In the genomic region with DNA sequence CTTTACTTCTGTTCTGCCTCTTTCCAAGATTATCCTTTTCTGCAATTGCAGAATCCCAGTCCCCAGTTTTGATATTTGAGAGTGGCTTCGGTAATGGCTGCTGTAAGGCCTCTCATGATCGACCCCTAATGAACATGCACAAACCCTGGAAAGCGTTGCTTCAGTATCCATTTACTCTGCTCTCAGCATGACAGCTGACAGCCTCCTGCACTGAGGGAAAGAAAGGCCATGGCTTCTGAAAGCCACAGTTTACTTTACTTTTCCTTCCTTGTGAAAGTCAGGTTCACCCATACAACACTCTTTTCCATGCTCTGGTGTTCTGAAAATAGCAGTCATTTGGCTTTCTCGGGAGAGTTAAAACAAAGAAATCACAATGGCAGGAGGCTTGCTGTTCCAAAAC, we compare ENCODE assay signal across 19 cellular contexts.
DNase-seq lines count a peak whose midpoint lies in the region; ATAC-seq and TF ChIP-seq lines count a peak whose summit lies in the region.
"Had no signal": no experiment of that assay in that cellular context is flagged by ENCODE, and none has a peak within 500 bp of the region (broad histone marks: within the 10 kb centered on the region; RNA-seq: fewer than 3 reads in every experiment).

No MANE protein-coding gene starts in this region.

- H4K20me1 ChIP-seq in neural progenitor cell (ENCODE audit: low read depth) = no peaks in the 10 kb centered on the region

- H2AFZ ChIP-seq in neural progenitor cell (replicated peaks) = no peak overlapping the region

- H3K36me3 Mint-ChIP-seq in glutamatergic neuron (ENCODE audit: unreplicated experiment) = no peaks in the 10 kb centered on the region
- H3K36me3 Mint-ChIP-seq in neural progenitor cell = no peaks in the 10 kb centered on the region

- H3K27me3 ChIP-seq in neural progenitor cell = no peaks in the 10 kb centered on the region

- peaks cover 22% of the 10 kb centered on the region for H3K4me1 ChIP-seq in neural progenitor cell
- H3K4me1 ChIP-seq: SJSA1 had no signal

- H3K9me3 Mint-ChIP-seq in glutamatergic neuron (ENCODE audit: unreplicated experiment) = no peaks in the 10 kb centered on the region
- peaks cover 3% of the 10 kb centered on the region for H3K9me3 Mint-ChIP-seq in neural progenitor cell

- no peaks in the 10 kb centered on the region for H3K79me2 ChIP-seq in neural progenitor cell (ENCODE audit: low read depth)

- ATAC-seq in GM18907 (IDR thresholded peaks at IDR 0.05; ENCODE audit: unreplicated experiment) = no peak
- ATAC-seq: HepG2 had no signal

- TF ChIP-seq CTCF in glutamatergic neuron (IDR thresholded peaks at IDR 0.05; ENCODE audit: partially characterized antibody, unreplicated experiment) = no peak
- no peak for TF ChIP-seq CTCF in neural progenitor cell (IDR thresholded peaks at IDR 0.05)

- no peaks in the 10 kb centered on the region for H3K36me3 ChIP-seq in neural progenitor cell
- H3K36me3 ChIP-seq: SJSA1 had no signal

- H3K4me3 ChIP-seq in neural progenitor cell = no peak overlapping the region
- H3K4me3 ChIP-seq: SJSA1 had no signal

- H3K4me2 ChIP-seq in neural progenitor cell = peak overlapping the region; percentile 62

- H3K27ac Mint-ChIP-seq in glutamatergic neuron (ENCODE audit: unreplicated experiment) (peak overlapping the region; percentile 92), neural progenitor cell (peak overlapping the region; percentile 94)

- H3K4me1 Mint-ChIP-seq in glutamatergic neuron (ENCODE audit: low read depth, unreplicated experiment) (peaks cover 11% of the 10 kb centered on the region), neural progenitor cell (peaks cover 25% of the 10 kb centered on the region)

- H3K9ac ChIP-seq in neural progenitor cell = no peak overlapping the region

- no peaks in the 10 kb centered on the region for H3K9me3 ChIP-seq in neural progenitor cell (ENCODE audit: low read depth)
- H3K9me3 ChIP-seq: SJSA1 had no signal

- peak overlapping the region; percentile 43 for H3K4me3 Mint-ChIP-seq in glutamatergic neuron (ENCODE audit: unreplicated experiment)
- H3K4me3 Mint-ChIP-seq in neural progenitor cell = peak overlapping the region; percentile 17

- no peaks in the 10 kb centered on the region for H3K27me3 Mint-ChIP-seq in glutamatergic neuron (ENCODE audit: unreplicated experiment)
- H3K27me3 Mint-ChIP-seq in neural progenitor cell (ENCODE audit: insufficient read depth, low read depth) = no peaks in the 10 kb centered on the region

- H3K27ac ChIP-seq in neural progenitor cell = no peak overlapping the region
- H3K27ac ChIP-seq: SJSA1 had no signal

- DNase-seq in NCI-H1092 (lab: John Stamatoyannopoulos, UW) (peak; percentile 66), NCI-H2107 treated with DMSO at 0.1 percent for 48 hours (lab: John Stamatoyannopoulos, UW; ENCODE audit: unreplicated experiment) (peak; percentile 31), glutamatergic neuron (no peak), neural progenitor cell (ENCODE audit: low spot score) (peak; percentile 10), NCI-H1694 treated with DMSO at 0.1 percent for 48 hours (lab: John Stamatoyannopoulos, UW) (no peak), NCI-H2029 (lab: John Stamatoyannopoulos, UW) (no peak)
- DNase-seq in activated naive CD4-positive, alpha-beta T cell treated with Interleukin-2 at 50 U/mL for 16 hours = no peak
- DNase-seq: Calu3, H7, Kasumi-1, NCI-H1694, NCI-H2081 treated with DMSO at 0.1 percent for 48 hours, NCI-H2227 treated with DMSO at 0.1 percent for 48 hours, NCI-H526 treated with DMSO at 0.1 percent for 48 hours, Right ventricle myocardium superior, RPMI8226 had no signal

- H3F3A ChIP-seq in neural progenitor cell (ENCODE audit: low read depth) = peaks cover 9% of the 10 kb centered on the region

Comparison
In these comparisons a context has a peak if more than half of its experiments do, and no peak if none do; other contexts are left out.
1. DNase-seq: peak in NCI-H1092 (single experiment), NCI-H2107 treated with DMSO at 0.1 percent for 48 hours (single experiment) and neural progenitor cell (single experiment); none in glutamatergic neuron (single experiment), NCI-H1694 treated with DMSO at 0.1 percent for 48 hours (single experiment), activated naive CD4-positive, alpha-beta T cell treated with Interleukin-2 at 50 U/mL for 16 hours (single experiment) and NCI-H2029 (single experiment).